In genomic region chr7:129605038-129605437, GRCh38 we compare ENCODE assay signal across 17 cellular contexts. TPM values are rescaled to one million over a fixed set of nuclear protein-coding genes. Genes with fewer than 3 reads are reported as not detected.
DNase-seq lines count a peak whose midpoint lies in the region; ATAC-seq and TF ChIP-seq lines count a peak whose summit lies in the region.
"Had no signal": no experiment of that assay in that cellular context is flagged by ENCODE, and none has a peak within 500 bp of the region (broad histone marks: within the 10 kb centered on the region; RNA-seq: fewer than 3 reads in every experiment).

No MANE protein-coding gene starts in this region.

- CTCF ChIA-PET in Panc1 (lab: Charles Lee) = no interaction called here

- TF ChIP-seq CTCF in Panc1 (IDR thresholded peaks at IDR 0.05) (no peak), brain (conservative IDR thresholded peaks at IDR 0.05) (no peak), progenitor cell of endocrine pancreas (IDR thresholded peaks at IDR 0.05; ENCODE audit: unreplicated experiment) (no peak)

- no peaks in the 10 kb centered on the region for H3K27me3 ChIP-seq in Panc1 (ENCODE audit: control insufficient read depth, insufficient read depth, low read length)
- H3K27me3 ChIP-seq: BLaER1, MG63 had no signal

- peak overlapping the region; percentile 22 for H3K27ac Mint-ChIP-seq in activated CD4-positive, alpha-beta T cell treated with anti-CD3 and anti-CD28 coated beads, Interleukin-2, amount 10 ng/mL, durations not matched to agents 24 days and 14 days
- H3K27ac Mint-ChIP-seq in brain (peak overlapping the region in 3 of 5 experiments; percentile 3 to 77 (median 55)), progenitor cell of endocrine pancreas (peak overlapping the region; percentile 2)

- intact Hi-C loops in activated CD4-positive, alpha-beta T cell treated with anti-CD3 and anti-CD28 coated beads, Interleukin-2, amount 10 ng/mL, durations not matched to agents 24 days and 14 days (cut with micrococcal nuclease) = loop anchor here (2.0 kb wide), 1 partner anchor 220 kb away; no protein-coding TSS in a partner anchor
- intact Hi-C loops in Panc1 (cut with micrococcal nuclease; ENCODE audit: unreplicated experiment) = no loop called here

- H3K36me3 ChIP-seq in Panc1 (ENCODE audit: control insufficient read depth, insufficient read depth, low read length) = no peaks in the 10 kb centered on the region
- H3K36me3 ChIP-seq: MG63 had no signal

- POLR2A ChIA-PET in Panc1 (lab: Charles Lee) = interaction anchor here (0.5 to 0.6 kb wide), 2 partner anchors 104 to 239 kb away, joined by 6 to 7 read pairs; no protein-coding TSS in a partner anchor

- H3K4me3 ChIP-seq in Panc1 (ENCODE audit: low read depth in 2 of 2, low read length in 2 of 2) = no peak overlapping the region
- H3K4me3 ChIP-seq: BLaER1, MG63 had no signal

- no peaks in the 10 kb centered on the region for H3K9me3 Mint-ChIP-seq in activated CD4-positive, alpha-beta T cell treated with anti-CD3 and anti-CD28 coated beads, Interleukin-2, amount 10 ng/mL, durations not matched to agents 24 days and 14 days
- H3K9me3 Mint-ChIP-seq in brain (peaks cover 0 to 3% (median 0%) of the 10 kb centered on the region in 5 experiments), progenitor cell of endocrine pancreas (ENCODE audit: low read depth) (no peaks in the 10 kb centered on the region)

- 0 out of 2 replicates have a peak, but pooled peaks cover 3% of the 10 kb centered on the region for H3K4me1 ChIP-seq in Panc1 (ENCODE audit: control insufficient read depth, insufficient read depth, low read length)

- peak; percentile 65 for ATAC-seq in Panc1
- no peak for ATAC-seq in HG03097 (IDR thresholded peaks at IDR 0.05; ENCODE audit: low FRiP score, unreplicated experiment)

- peaks cover 30% of the 10 kb centered on the region for H3K36me3 Mint-ChIP-seq in activated CD4-positive, alpha-beta T cell treated with anti-CD3 and anti-CD28 coated beads, Interleukin-2, amount 10 ng/mL, durations not matched to agents 24 days and 14 days (ENCODE audit: low read depth)
- peaks cover 26% of the 10 kb centered on the region for H3K36me3 Mint-ChIP-seq in brain
- peaks cover 16% of the 10 kb centered on the region for H3K36me3 Mint-ChIP-seq in progenitor cell of endocrine pancreas (ENCODE audit: insufficient read depth)

- peaks cover 33% of the 10 kb centered on the region for H3K4me1 Mint-ChIP-seq in activated CD4-positive, alpha-beta T cell treated with anti-CD3 and anti-CD28 coated beads, Interleukin-2, amount 10 ng/mL, durations not matched to agents 24 days and 14 days
- H3K4me1 Mint-ChIP-seq in brain (peaks cover 30% of the 10 kb centered on the region), progenitor cell of endocrine pancreas (ENCODE audit: low read depth) (peaks cover 7% of the 10 kb centered on the region)

- no peak overlapping the region for H3K27ac ChIP-seq in Panc1 (ENCODE audit: low read length)
- H3K27ac ChIP-seq: BLaER1 had no signal

- BruUV-seq in Panc1 (replicated peaks; lab: Mats Ljungman, UMichigan) = no TSS peak

- H3K9me3 ChIP-seq in Panc1 (ENCODE audit: control insufficient read depth, insufficient read depth, low read depth, low read length) = no peaks in the 10 kb centered on the region
- H3K9me3 ChIP-seq: BLaER1, MG63 had no signal

- no peak for DNase-seq in activated CD4-positive, alpha-beta T cell treated with anti-CD3 and anti-CD28 coated beads, Interleukin-2, amount 10 ng/mL, durations not matched to agents 24 days and 14 days
- DNase-seq in activated CD4-positive, alpha-beta T cell treated with anti-CD3 and anti-CD28 coated beads for 48 hours = no peak
- no peak for DNase-seq in Panc1 (ENCODE audit: low read depth, low spot score)
- DNase-seq in progenitor cell of endocrine pancreas (ENCODE audit: low spot score, unreplicated experiment) = no peak
- no peak for DNase-seq in G401 (ENCODE audit: low spot score)
- no peak for DNase-seq in activated T-cell treated with anti-CD3 and anti-CD28 coated beads, Interleukin-2, amount 50 U/mL, for 48 hours
- DNase-seq: Karpas-422; MG63; NCI-H1105; NCI-H1694; NCI-H446; NCI-H69; NK-92 treated with Interleukin-12 subunit alpha and Interleukin-12 subunit beta, amount 100 ng/mL, for 24 hours; RPMI8226 had no signal

- in situ Hi-C loops in Panc1 (cut with HindIII; ENCODE audit: low pct_unique_long_range_greater_than_20kb, low sequenced_read_pairs) (no loop called here), G401 (cut with HindIII; ENCODE audit: low sequenced_read_pairs) (no loop called here)

- no peaks in the 10 kb centered on the region for H3K27me3 Mint-ChIP-seq in activated CD4-positive, alpha-beta T cell treated with anti-CD3 and anti-CD28 coated beads, Interleukin-2, amount 10 ng/mL, durations not matched to agents 24 days and 14 days
- no peaks in the 10 kb centered on the region for H3K27me3 Mint-ChIP-seq in brain
- H3K27me3 Mint-ChIP-seq in progenitor cell of endocrine pancreas = no peaks in the 10 kb centered on the region

- no peak overlapping the region for H3K4me3 Mint-ChIP-seq in activated CD4-positive, alpha-beta T cell treated with anti-CD3 and anti-CD28 coated beads, Interleukin-2, amount 10 ng/mL, durations not matched to agents 24 days and 14 days
- H3K4me3 Mint-ChIP-seq in brain = no peak overlapping the region
- H3K4me3 Mint-ChIP-seq in progenitor cell of endocrine pancreas (ENCODE audit: low read depth) = no peak overlapping the region

RNA-seq across cellular contexts. Expression of gene NRF1, which starts 6.5 kb away (rescaled TPM):
- total RNA-seq in activated CD4-positive, alpha-beta T cell treated with anti-CD3 and anti-CD28 coated beads, Interleukin-2, amount 10 ng/mL, durations not matched to agents 24 days and 14 days = 22.3 and 23.2 TPM in 2 replicates
- total RNA-seq in Panc1 (2021; ENCODE audit: unreplicated experiment) (14.0 TPM), progenitor cell of endocrine pancreas (29.7 and 32.4 TPM in 2 replicates)
- polyA plus RNA-seq in Panc1 (2012; ENCODE audit: insufficient read length) = 9.8 TPM
- 16.9 TPM for polyA plus RNA-seq in brain (ENCODE audit: insufficient read depth, low read depth, low replicate concordance)
- 12.9 and 23.6 TPM in 2 replicates for total RNA-seq in G401 (2014; rRNA removed; shearing (Covaris generic))

Comparison
In these comparisons a context has a peak if more than half of its experiments do, and no peak if none do; other contexts are left out.
1. H3K27ac Mint-ChIP-seq: peak in every context shown above with its lines; median percentile 55 in brain; 22 in activated CD4-positive, alpha-beta T cell treated with anti-CD3 and anti-CD28 coated beads, Interleukin-2, amount 10 ng/mL, durations not matched to agents 24 days and 14 days; 2 in progenitor cell of endocrine pancreas.